2 cellular contexts compared by ENCODE assay signal in the genomic region with DNA sequence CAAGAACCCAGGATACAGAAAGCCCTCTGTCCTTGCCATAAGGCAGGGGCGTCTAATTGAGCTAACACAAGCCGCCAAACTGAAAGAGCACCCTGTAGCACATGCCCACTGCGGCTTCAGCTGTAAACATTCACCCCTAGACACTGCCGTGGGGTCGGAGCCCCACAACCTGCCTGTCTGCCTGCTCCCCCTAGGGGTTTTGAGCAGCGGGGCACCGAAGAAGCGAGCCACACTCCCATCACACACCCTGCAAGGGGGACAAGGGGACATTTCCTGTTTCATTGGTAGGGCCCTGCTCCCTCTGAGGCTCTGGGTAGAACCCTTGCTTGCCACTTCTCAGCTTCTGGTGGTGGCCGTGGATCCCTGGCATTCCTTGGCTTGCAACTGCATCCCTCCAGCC.
A peak's percentile ranks its signal among the peaks of the same experiment; 100 is the strongest.
TF ChIP-seq lines count a peak whose summit lies in the region.

No MANE protein-coding gene starts in this region.

TF ChIP-seq in HepG2, 621 proteins besides CTCF, POLR2A, EP300 and RAD21:
- no peak for TF ChIP-seq YEATS4 (CRISPR knock-in tag; IDR thresholded peaks at IDR 0.05; ENCODE audit: borderline replicate concordance)
- no peak for TF ChIP-seq SMARCE1 (IDR thresholded peaks at IDR 0.05; ENCODE audit: borderline replicate concordance)
- TF ChIP-seq ZNF766 (CRISPR knock-in tag; IDR thresholded peaks at IDR 0.05; ENCODE audit: borderline replicate concordance), result no peak
- no peak for TF ChIP-seq ISL2 (CRISPR knock-in tag; IDR thresholded peaks at IDR 0.05)
- TF ChIP-seq, protein P1, sequence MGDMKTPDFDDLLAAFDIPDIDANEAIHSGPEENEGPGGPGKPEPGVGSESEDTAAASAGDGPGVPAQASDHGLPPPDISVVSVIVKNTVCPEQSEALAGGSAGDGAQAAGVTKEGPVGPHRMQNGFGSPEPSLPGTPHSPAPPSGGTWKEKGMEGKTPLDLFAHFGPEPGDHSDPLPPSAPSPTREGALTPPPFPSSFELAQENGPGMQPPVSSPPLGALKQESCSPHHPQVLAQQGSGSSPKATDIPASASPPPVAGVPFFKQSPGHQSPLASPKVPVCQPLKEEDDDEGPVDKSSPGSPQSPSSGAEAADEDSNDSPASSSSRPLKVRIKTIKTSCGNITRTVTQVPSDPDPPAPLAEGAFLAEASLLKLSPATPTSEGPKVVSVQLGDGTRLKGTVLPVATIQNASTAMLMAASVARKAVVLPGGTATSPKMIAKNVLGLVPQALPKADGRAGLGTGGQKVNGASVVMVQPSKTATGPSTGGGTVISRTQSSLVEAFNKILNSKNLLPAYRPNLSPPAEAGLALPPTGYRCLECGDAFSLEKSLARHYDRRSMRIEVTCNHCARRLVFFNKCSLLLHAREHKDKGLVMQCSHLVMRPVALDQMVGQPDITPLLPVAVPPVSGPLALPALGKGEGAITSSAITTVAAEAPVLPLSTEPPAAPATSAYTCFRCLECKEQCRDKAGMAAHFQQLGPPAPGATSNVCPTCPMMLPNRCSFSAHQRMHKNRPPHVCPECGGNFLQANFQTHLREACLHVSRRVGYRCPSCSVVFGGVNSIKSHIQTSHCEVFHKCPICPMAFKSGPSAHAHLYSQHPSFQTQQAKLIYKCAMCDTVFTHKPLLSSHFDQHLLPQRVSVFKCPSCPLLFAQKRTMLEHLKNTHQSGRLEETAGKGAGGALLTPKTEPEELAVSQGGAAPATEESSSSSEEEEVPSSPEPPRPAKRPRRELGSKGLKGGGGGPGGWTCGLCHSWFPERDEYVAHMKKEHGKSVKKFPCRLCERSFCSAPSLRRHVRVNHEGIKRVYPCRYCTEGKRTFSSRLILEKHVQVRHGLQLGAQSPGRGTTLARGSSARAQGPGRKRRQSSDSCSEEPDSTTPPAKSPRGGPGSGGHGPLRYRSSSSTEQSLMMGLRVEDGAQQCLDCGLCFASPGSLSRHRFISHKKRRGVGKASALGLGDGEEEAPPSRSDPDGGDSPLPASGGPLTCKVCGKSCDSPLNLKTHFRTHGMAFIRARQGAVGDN (CRISPR knock-in tag; IDR thresholded peaks at IDR 0.05), result peak; percentile 9; the same call in 1 of the 2 replicates
- TF ChIP-seq, protein P2, sequence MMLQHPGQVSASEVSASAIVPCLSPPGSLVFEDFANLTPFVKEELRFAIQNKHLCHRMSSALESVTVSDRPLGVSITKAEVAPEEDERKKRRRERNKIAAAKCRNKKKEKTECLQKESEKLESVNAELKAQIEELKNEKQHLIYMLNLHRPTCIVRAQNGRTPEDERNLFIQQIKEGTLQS (CRISPR knock-in tag; IDR thresholded peaks at IDR 0.05), result no peak
TF ChIP-seq in HepG2: peak in this region for 1.

TF ChIP-seq in GM12891, 5 proteins besides CTCF, POLR2A, EP300 and RAD21:
- no peak for TF ChIP-seq SPI1 (IDR thresholded peaks at IDR 0.05; ENCODE audit: low read depth, low read length)
- no peak for TF ChIP-seq TAF1 (IDR thresholded peaks at IDR 0.05; ENCODE audit: low read depth, low read length)
- TF ChIP-seq POLR2AphosphoS5 (IDR thresholded peaks at IDR 0.05; ENCODE audit: low read depth, low read length), result no peak
- TF ChIP-seq PAX5 (IDR thresholded peaks at IDR 0.05; ENCODE audit: insufficient read depth, low read length, severe bottlenecking), result no peak
- TF ChIP-seq POU2F2 (IDR thresholded peaks at IDR 0.05; ENCODE audit: low read depth, low read length), result no peak
